Comparison of ENCODE assay signal across 8 cellular contexts in the genomic region with DNA sequence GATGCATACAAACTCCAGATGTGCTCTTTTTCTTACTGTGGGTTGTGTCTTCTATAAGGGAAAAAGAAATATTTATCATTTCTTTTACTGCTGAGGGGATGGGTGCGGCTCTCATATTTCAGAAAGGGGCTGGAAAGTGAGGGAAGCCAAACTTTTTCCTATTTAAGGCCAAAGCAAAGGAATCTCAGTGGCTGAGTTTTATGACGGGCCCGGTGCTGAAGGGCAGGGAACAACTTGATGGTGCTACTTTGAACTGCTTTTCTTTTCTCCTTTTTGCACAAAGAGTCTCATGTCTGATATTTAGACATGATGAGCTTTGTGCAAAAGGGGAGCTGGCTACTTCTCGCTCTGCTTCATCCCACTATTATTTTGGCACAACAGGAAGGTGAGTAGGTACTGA. TPM values are rescaled to one million over a fixed set of nuclear protein-coding genes. Genes with fewer than 3 reads are reported as not detected.
DNase-seq lines count a peak whose midpoint lies in the region; ATAC-seq and TF ChIP-seq lines count a peak whose summit lies in the region.
"Had no signal": no experiment of that assay in that cellular context is flagged by ENCODE, and none has a peak within 500 bp of the region (broad histone marks: within the 10 kb centered on the region; RNA-seq: fewer than 3 reads in every experiment).

A gene (plus strand): TSS at position 190 of the 400 bp plus-strand sequence. CDS start 117 bp downstream, at position 307.

- H4K20me1 ChIP-seq in fibroblast of lung (ENCODE audit: control insufficient read depth, extremely low read depth, insufficient read depth, low read length), result peaks cover 2% of the 10 kb centered on the region

- no peak within 1 kb of the TSS for H2AFZ ChIP-seq in fibroblast of lung (ENCODE audit: low read length)

- no peaks in the 10 kb centered on the region for H3K36me3 ChIP-seq in fibroblast of lung (ENCODE audit: control insufficient read depth, insufficient read depth, low read length)
- H3K36me3 ChIP-seq in urinary bladder (ENCODE audit: insufficient read depth), result no peaks in the 10 kb centered on the region

- WGBS in urinary bladder, result 17% methylated on average over 4 of the region's 4 CpGs

- H3K4me3 ChIP-seq in fibroblast of lung (replicated peaks in 1 of 4; ENCODE audit: control extremely low read depth in 1 of 4, insufficient read depth in 1 of 4, low read depth in 3 of 4, low read length in 4 of 4) (peak within 1 kb of the TSS; percentile 63 to 100 (median 88)), urinary bladder (ENCODE audit: low read depth, low read length) (peak within 1 kb of the TSS; percentile 66)

- H3K4me1 ChIP-seq in fibroblast of lung (ENCODE audit: control insufficient read depth, extremely low read depth, insufficient read depth, low read length) (peaks cover 11% of the 10 kb centered on the region), urinary bladder (ENCODE audit: insufficient read depth) (no peaks in the 10 kb centered on the region)

- peaks cover 11% of the 10 kb centered on the region for H3K36me3 Mint-ChIP-seq in nephron (ENCODE audit: low read depth)
- H3K36me3 Mint-ChIP-seq in stimulated activated memory B cell treated with anti-CD40 and anti-IgM and Interleukin-4, amounts not matched to agents 10 μg/mL and 1 μg/mL and 100 μg/mL, for 72 hours, result no peaks in the 10 kb centered on the region

- no peak for ATAC-seq in stimulated activated memory B cell treated with anti-CD40 and anti-IgM and Interleukin-4, amounts not matched to agents 10 μg/mL and 1 μg/mL and 100 μg/mL, for 72 hours

- TF ChIP-seq CTCF in fibroblast of lung (conservative IDR thresholded peaks at IDR 0.05 in 1 of 2, IDR thresholded peaks at IDR 0.05 in 1 of 2; ENCODE audit: low read depth in 1 of 2, low read length in 2 of 2), result no peak
- no peak for TF ChIP-seq CTCF in nephron (IDR thresholded peaks at IDR 0.05; ENCODE audit: unreplicated experiment in 3 of 3)

- no peaks in the 10 kb centered on the region for H3K27me3 Mint-ChIP-seq in nephron (ENCODE audit: low read depth)
- no peaks in the 10 kb centered on the region for H3K27me3 Mint-ChIP-seq in stimulated activated memory B cell treated with anti-CD40 and anti-IgM and Interleukin-4, amounts not matched to agents 10 μg/mL and 1 μg/mL and 100 μg/mL, for 72 hours

- H3K27ac ChIP-seq in fibroblast of lung (ENCODE audit: insufficient read depth, low read length) (peak within 1 kb of the TSS; percentile 83), urinary bladder (ENCODE audit: low read depth) (peak within 1 kb of the TSS; percentile 82)

- DNase-seq in fibroblast of lung (ENCODE audit: low read depth in 2 of 2) (peak; percentile 78 to 93), NCI-H748 (lab: John Stamatoyannopoulos, UW; ENCODE audit: unreplicated experiment) (no peak), SK-N-DZ (ENCODE audit: low spot score) (no peak)
- DNase-seq: NCI-H345 had no signal

- peak within 1 kb of the TSS; percentile 92 to 97 (median 95) for H3K4me3 Mint-ChIP-seq in nephron
- H3K4me3 Mint-ChIP-seq in stimulated activated memory B cell treated with anti-CD40 and anti-IgM and Interleukin-4, amounts not matched to agents 10 μg/mL and 1 μg/mL and 100 μg/mL, for 72 hours, result no peak within 1 kb of the TSS

- H3K4me1 Mint-ChIP-seq in nephron, result peaks cover 47% of the 10 kb centered on the region
- H3K4me1 Mint-ChIP-seq in stimulated activated memory B cell treated with anti-CD40 and anti-IgM and Interleukin-4, amounts not matched to agents 10 μg/mL and 1 μg/mL and 100 μg/mL, for 72 hours, result no peaks in the 10 kb centered on the region

- H3K79me2 ChIP-seq in fibroblast of lung (ENCODE audit: control insufficient read depth, insufficient read depth, low read length), result peaks cover 53% of the 10 kb centered on the region

- H3K27ac Mint-ChIP-seq in nephron, result peak within 1 kb of the TSS; percentile 99 to 100 (median 100)
- no peak within 1 kb of the TSS for H3K27ac Mint-ChIP-seq in stimulated activated memory B cell treated with anti-CD40 and anti-IgM and Interleukin-4, amounts not matched to agents 10 μg/mL and 1 μg/mL and 100 μg/mL, for 72 hours

- H3K9me3 ChIP-seq in fibroblast of lung (ENCODE audit: control insufficient read depth, insufficient read depth, low read depth, low read length), result no peaks in the 10 kb centered on the region

- H3K9ac ChIP-seq in fibroblast of lung (ENCODE audit: insufficient read depth, low read length), result peak within 1 kb of the TSS; percentile 57

- no peaks in the 10 kb centered on the region for H3K9me3 Mint-ChIP-seq in nephron
- no peaks in the 10 kb centered on the region for H3K9me3 Mint-ChIP-seq in stimulated activated memory B cell treated with anti-CD40 and anti-IgM and Interleukin-4, amounts not matched to agents 10 μg/mL and 1 μg/mL and 100 μg/mL, for 72 hours

- no peaks in the 10 kb centered on the region for H3K27me3 ChIP-seq in fibroblast of lung (ENCODE audit: control insufficient read depth, insufficient read depth, low read length)

- peak within 1 kb of the TSS; percentile 88 for H3K4me2 ChIP-seq in fibroblast of lung (ENCODE audit: extremely low read depth, insufficient read depth, low read length)

TF ChIP-seq in PFSK-1, 5 proteins besides CTCF, POLR2A, EP300 and RAD21:
- TF ChIP-seq FOXP2 (optimal IDR thresholded peaks at IDR 0.05; ENCODE audit: borderline replicate concordance, extremely low read depth, extremely low read length, insufficient read depth) (no peak), POLR2AphosphoS5 (IDR thresholded peaks at IDR 0.05; ENCODE audit: low read depth, low read length) (peak; percentile 48; the same call in 1 of the 2 replicates)

RNA-seq across cellular contexts. Expression of the gene that starts here (rescaled TPM):
- polyA plus RNA-seq in PFSK-1 (2012; ENCODE audit: insufficient read length, low read depth), result 15.0 TPM
- total RNA-seq in fibroblast of lung (925 and 2,431 TPM in 2 replicates), urinary bladder (20,765 TPM)
- polyA plus RNA-seq in fibroblast of lung (519 and 2,255 TPM in 2 replicates), urinary bladder (1,351 TPM)
- polyA plus RNA-seq in fibroblast of lung (2012), result 611 and 2,708 TPM in 2 replicates
- polyA minus RNA-seq in fibroblast of lung (ENCODE audit: low replicate concordance), result 665 and 2,288 TPM in 2 replicates
- 9.8 and 11.2 TPM in 2 replicates for polyA plus RNA-seq in SK-N-DZ (2014; cell fraction: cytosol; rRNA removed)
- 177 and 192 TPM in 2 replicates for polyA plus RNA-seq in SK-N-DZ (2014; cell fraction: nucleus; rRNA removed)

Comparison
In these comparisons a context has a peak if more than half of its experiments do, and no peak if none do; other contexts are left out.
1. DNase-seq: peak in fibroblast of lung (2 of 2); none in NCI-H748 (single experiment) and SK-N-DZ (single experiment).